ENCODE assay signal across 18 cellular contexts in the genomic region with DNA sequence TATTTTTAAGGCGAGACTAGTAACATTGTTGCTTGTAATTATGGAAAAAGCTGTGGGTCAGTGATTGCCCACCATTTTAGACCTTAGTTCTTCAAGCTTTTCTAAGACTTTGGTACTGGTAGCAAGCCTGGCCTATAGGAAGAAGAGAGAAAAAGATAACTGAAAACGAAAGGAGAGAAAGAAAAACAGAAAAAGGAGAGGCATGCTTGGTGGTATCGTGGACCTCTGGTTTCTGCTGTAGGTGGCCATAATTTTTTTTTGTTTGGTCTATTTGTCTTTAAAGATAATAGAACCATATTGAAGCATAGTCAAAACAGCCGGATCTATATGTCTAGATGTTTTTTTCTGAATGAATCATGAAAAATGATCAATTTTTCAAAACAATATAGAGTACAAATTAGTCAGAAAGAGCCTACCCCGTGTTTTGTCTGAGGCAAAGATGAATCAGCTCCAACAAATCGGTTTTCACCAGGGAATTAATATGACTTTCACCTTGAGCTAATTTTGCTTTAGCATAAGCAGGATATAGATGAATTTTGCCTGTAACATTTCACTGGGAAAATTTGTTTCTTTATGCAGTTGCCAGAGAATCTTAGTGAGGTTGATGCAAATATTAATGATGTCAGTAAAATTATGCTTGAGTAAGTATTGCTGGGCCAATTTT. TPM values are rescaled to one million over a fixed set of nuclear protein-coding genes. Genes with fewer than 3 reads are reported as not detected.
DNase-seq lines count a peak whose midpoint lies in the region; ATAC-seq, FAIRE-seq and TF ChIP-seq lines count a peak whose summit lies in the region.
"Had no signal": no experiment of that assay in that cellular context is flagged by ENCODE, and none has a peak within 500 bp of the region (broad histone marks: within the 10 kb centered on the region; RNA-seq: fewer than 3 reads in every experiment).

No MANE protein-coding gene starts in this region.

- FAIRE-seq in bronchial epithelial cell (lab: Jason Lieb, UNC) = no peak
- FAIRE-seq: H54 had no signal

- DNase-seq in ELR (ENCODE audit: low read depth) = peak; percentile 55
- peak; percentile 42 for DNase-seq in LHCN-M2 (ENCODE audit: low read depth)
- DNase-seq in bronchial epithelial cell (ENCODE audit: low read depth) = peak; percentile 24
- peak; percentile 27 for DNase-seq in skeletal muscle cell (ENCODE audit: low read depth)
- DNase-seq: ACHN; C1 segment of cervical spinal cord; CD8-positive, alpha-beta memory T cell; NCI-H1048; NCI-H1436 treated with DMSO at 0.1 percent for 48 hours; NCI-H2029; NCI-H345; Peyer's patch had no signal

- H3K27me3 ChIP-seq in bronchial epithelial cell (ENCODE audit: control insufficient read depth, insufficient read depth, low read length) = no peaks in the 10 kb centered on the region
- H3K27me3 ChIP-seq: Peyer's patch had no signal

- H3K4me3 ChIP-seq in bronchial epithelial cell (ENCODE audit: low read depth, low read length) (no peak overlapping the region), skeletal muscle cell (ENCODE audit: low read depth, low read length) (no peak overlapping the region)
- H3K4me3 ChIP-seq: Peyer's patch had no signal

- H3K27ac Mint-ChIP-seq in stimulated activated memory B cell treated with anti-CD40 and anti-IgM and Interleukin-4, amounts not matched to agents 10 μg/mL and 1 μg/mL and 100 μg/mL, for 72 hours = no peak overlapping the region
- H3K27ac Mint-ChIP-seq: CD8-positive, alpha-beta memory T cell had no signal

- no peak for ATAC-seq in stimulated activated memory B cell treated with anti-CD40 and anti-IgM and Interleukin-4, amounts not matched to agents 10 μg/mL and 1 μg/mL and 100 μg/mL, for 72 hours
- ATAC-seq in GM19455 (IDR thresholded peaks at IDR 0.05; ENCODE audit: unreplicated experiment) = no peak
- ATAC-seq in GM21515 (IDR thresholded peaks at IDR 0.05; ENCODE audit: unreplicated experiment) = no peak
- ATAC-seq: Right ventricle myocardium inferior had no signal

- H3K36me3 ChIP-seq in bronchial epithelial cell (ENCODE audit: control insufficient read depth, insufficient read depth, low read length) = no peaks in the 10 kb centered on the region
- H3K36me3 ChIP-seq: Peyer's patch had no signal

- H3K9me3 Mint-ChIP-seq in stimulated activated memory B cell treated with anti-CD40 and anti-IgM and Interleukin-4, amounts not matched to agents 10 μg/mL and 1 μg/mL and 100 μg/mL, for 72 hours = no peaks in the 10 kb centered on the region

- TF ChIP-seq CTCF in bronchial epithelial cell (IDR thresholded peaks at IDR 0.05; ENCODE audit: insufficient read depth, low read length, severe bottlenecking) = no peak

- H3K4me3 Mint-ChIP-seq in stimulated activated memory B cell treated with anti-CD40 and anti-IgM and Interleukin-4, amounts not matched to agents 10 μg/mL and 1 μg/mL and 100 μg/mL, for 72 hours = no peak overlapping the region
- H3K4me3 Mint-ChIP-seq: CD8-positive, alpha-beta memory T cell had no signal

- no peaks in the 10 kb centered on the region for H3K27me3 Mint-ChIP-seq in stimulated activated memory B cell treated with anti-CD40 and anti-IgM and Interleukin-4, amounts not matched to agents 10 μg/mL and 1 μg/mL and 100 μg/mL, for 72 hours
- H3K27me3 Mint-ChIP-seq: CD8-positive, alpha-beta memory T cell had no signal

- H3K4me1 Mint-ChIP-seq in stimulated activated memory B cell treated with anti-CD40 and anti-IgM and Interleukin-4, amounts not matched to agents 10 μg/mL and 1 μg/mL and 100 μg/mL, for 72 hours = no peaks in the 10 kb centered on the region
- H3K4me1 Mint-ChIP-seq: CD8-positive, alpha-beta memory T cell had no signal

- no peaks in the 10 kb centered on the region for H3K36me3 Mint-ChIP-seq in stimulated activated memory B cell treated with anti-CD40 and anti-IgM and Interleukin-4, amounts not matched to agents 10 μg/mL and 1 μg/mL and 100 μg/mL, for 72 hours
- H3K36me3 Mint-ChIP-seq: CD8-positive, alpha-beta memory T cell had no signal

RNA-seq across cellular contexts. Expression of a gene that starts 45.7 kb away (rescaled TPM):
- 0.57 and 1.9 TPM in 2 replicates for total RNA-seq in LHCN-M2 (2014; rRNA removed)
- 1.7 TPM for polyA plus RNA-seq in LHCN-M2 (2012)
- 0.13 TPM in 1 of 2 replicates, not detected in the other for total RNA-seq in bronchial epithelial cell
- total RNA-seq: CD8-positive, alpha-beta memory T cell; SK-MEL-5 had no signal
- polyA plus RNA-seq: CD8-positive, alpha-beta memory T cell had no signal
